ENCODE assay signal across 1 cellular context in genomic region chr1:12617901-12618660, GRCh38.
A peak's percentile ranks its signal among the peaks of the same experiment; 100 is the strongest.
TF ChIP-seq lines count a peak whose summit lies in the region.

TSS of gene DHRS3 (minus strand) at chr1:12618210. CDS start at chr1:12617348, 862 bp downstream.

TF ChIP-seq in HepG2, 621 proteins besides CTCF, POLR2A, EP300 and RAD21 (continued from another document and continues in another):
- TF ChIP-seq TFDP1 (CRISPR knock-in tag; IDR thresholded peaks at IDR 0.05; ENCODE audit: borderline replicate concordance), result no peak
- no peak for TF ChIP-seq STAT5B (CRISPR knock-in tag; IDR thresholded peaks at IDR 0.05)
- TF ChIP-seq ZNF687 (CRISPR knock-in tag; IDR thresholded peaks at IDR 0.05), result peak; percentile 48; the same call in 1 of the 2 replicates
- no peak for TF ChIP-seq ZNF101 (CRISPR knock-in tag; IDR thresholded peaks at IDR 0.05; ENCODE audit: borderline replicate concordance, low read depth)
- no peak for TF ChIP-seq ZNF562 (CRISPR knock-in tag; IDR thresholded peaks at IDR 0.05; ENCODE audit: borderline replicate concordance)
- TF ChIP-seq JUN (CRISPR knock-in tag; IDR thresholded peaks at IDR 0.05), result 0 out of 2 replicates have a peak, but pooled peaks have one; percentile 23
- no peak for TF ChIP-seq ZNF225 (CRISPR knock-in tag; IDR thresholded peaks at IDR 0.05)
- no peak; the same call in 1 of the 2 replicates for TF ChIP-seq ZGPAT (CRISPR knock-in tag; IDR thresholded peaks at IDR 0.05)
- TF ChIP-seq SIX4 (CRISPR knock-in tag; IDR thresholded peaks at IDR 0.05), result no peak
- TF ChIP-seq ZNF296 (CRISPR knock-in tag; conservative IDR thresholded peaks at IDR 0.05), result no peak
- TF ChIP-seq MAF1 (CRISPR knock-in tag; IDR thresholded peaks at IDR 0.05; ENCODE audit: borderline replicate concordance), result 0 out of 2 replicates have a peak, but pooled peaks have one; percentile 14
- peak; percentile 85; the same call in 1 of the 2 replicates for TF ChIP-seq ZNF281 (CRISPR knock-in tag; IDR thresholded peaks at IDR 0.05; ENCODE audit: borderline replicate concordance)
- no peak for TF ChIP-seq ZBTB33 (CRISPR knock-in tag; IDR thresholded peaks at IDR 0.05)
- no peak for TF ChIP-seq ZBTB25 (CRISPR knock-in tag; IDR thresholded peaks at IDR 0.05)
- TF ChIP-seq RARA (CRISPR knock-in tag; IDR thresholded peaks at IDR 0.05), result peak; percentile 49
- TF ChIP-seq SIN3B (IDR thresholded peaks at IDR 0.05; ENCODE audit: low read length), result no peak
- TF ChIP-seq ZNF33A (CRISPR knock-in tag; IDR thresholded peaks at IDR 0.05; ENCODE audit: borderline replicate concordance), result no peak
- peak; percentile 15 for TF ChIP-seq ZNF883 (CRISPR knock-in tag; IDR thresholded peaks at IDR 0.05; ENCODE audit: not compliant biosample characterization)
- no peak for TF ChIP-seq ZNF761 (CRISPR knock-in tag; conservative IDR thresholded peaks at IDR 0.05)
- TF ChIP-seq ARNT (IDR thresholded peaks at IDR 0.05), result no peak
- TF ChIP-seq JUNB (CRISPR knock-in tag; IDR thresholded peaks at IDR 0.05; ENCODE audit: borderline replicate concordance), result no peak
- no peak for TF ChIP-seq GTF3A (CRISPR knock-in tag; conservative IDR thresholded peaks at IDR 0.05)
- TF ChIP-seq FOXK1 (CRISPR knock-in tag; IDR thresholded peaks at IDR 0.05; ENCODE audit: borderline replicate concordance, low read depth), result no peak
- TF ChIP-seq KDM3A (CRISPR knock-in tag; IDR thresholded peaks at IDR 0.05; ENCODE audit: low read depth), result peak; percentile 50; the same call in 1 of the 2 replicates
- TF ChIP-seq ZNF407 (CRISPR knock-in tag; IDR thresholded peaks at IDR 0.05; ENCODE audit: not compliant biosample characterization), result peak; percentile 6
- TF ChIP-seq ZNF800 (CRISPR knock-in tag; IDR thresholded peaks at IDR 0.05), result 0 out of 2 replicates have a peak, but pooled peaks have one; percentile 34
- no peak for TF ChIP-seq ZNF704 (CRISPR knock-in tag; IDR thresholded peaks at IDR 0.05; ENCODE audit: borderline replicate concordance)
